ENCODE assay signal across 8 cellular contexts in the genomic region with DNA sequence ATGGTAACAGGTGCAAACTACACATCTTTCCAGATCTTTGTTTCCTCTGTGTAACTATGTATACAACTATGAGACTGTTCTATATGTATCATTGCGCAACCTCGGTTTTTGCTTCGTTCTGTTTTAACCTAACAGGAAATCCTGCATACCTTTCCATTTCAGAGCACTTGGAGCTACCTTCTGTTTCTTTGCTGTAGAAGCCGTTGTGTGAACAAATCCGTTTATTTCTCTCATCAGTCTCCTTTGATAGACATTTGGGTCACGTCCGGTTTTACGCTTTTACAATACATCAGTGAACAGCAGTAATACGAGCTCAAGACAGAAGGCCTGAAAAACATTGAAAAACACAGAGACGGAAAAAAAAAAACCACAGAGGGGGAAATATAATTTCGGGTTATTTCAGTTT. TPM values are rescaled to one million over a fixed set of nuclear protein-coding genes. Genes with fewer than 3 reads are reported as not detected.
A peak's percentile ranks its signal among the peaks of the same experiment; 100 is the strongest.
DNase-seq lines count a peak whose midpoint lies in the region; ATAC-seq, FAIRE-seq and TF ChIP-seq lines count a peak whose summit lies in the region.

No MANE protein-coding gene starts in this region.

- H3K9ac ChIP-seq in ES-I3 (ENCODE audit: low read depth, low read length) = peak overlapping the region; percentile 87

- peak overlapping the region; percentile 95 for H3K4me3 Mint-ChIP-seq in neural crest cell

- H3K9me3 ChIP-seq in A673 (ENCODE audit: low read depth, low read length, poor library complexity, severe bottlenecking) (no peaks in the 10 kb centered on the region), ES-I3 (ENCODE audit: control insufficient read depth, insufficient read depth, low read length) (no peaks in the 10 kb centered on the region)

- no peaks in the 10 kb centered on the region for H3K27me3 ChIP-seq in A673 (replicated peaks; ENCODE audit: insufficient read depth, low read depth, low read length, poor library complexity)

- H3K4me1 Mint-ChIP-seq in neural crest cell = peaks cover 33% of the 10 kb centered on the region

- POLR2A ChIA-PET in A673 (lab: Charles Lee; ENCODE audit: low non-redundant PET) = interaction anchor here (0.7 kb wide), 1 partner anchor 197 kb away, joined by 3 read pairs; no protein-coding TSS in a partner anchor

- H3K36me3 Mint-ChIP-seq in neural crest cell (ENCODE audit: low read depth) = no peaks in the 10 kb centered on the region

- peak; percentile 43 for DNase-seq in A673 (ENCODE audit: low spot score)
- peak; percentile 55 for DNase-seq in RCC 7860 (ENCODE audit: low spot score)
- DNase-seq in effector CD4-positive, alpha-beta T cell = peak; percentile 51
- DNase-seq in neural crest cell (ENCODE audit: low read depth, low spot score) = no peak
- no peak for DNase-seq in head of caudate nucleus
- DNase-seq in NCI-H187 treated with DMSO at 0.1 percent for 48 hours (lab: John Stamatoyannopoulos, UW) = no peak

- H3K9me3 Mint-ChIP-seq in neural crest cell = no peaks in the 10 kb centered on the region

- CTCF ChIA-PET in A673 (lab: Charles Lee) = no interaction called here

- H3K36me3 ChIP-seq in A673 (ENCODE audit: insufficient read depth, low read length, poor library complexity, severe bottlenecking) (no peaks in the 10 kb centered on the region), ES-I3 (ENCODE audit: insufficient read depth, low read length) (no peaks in the 10 kb centered on the region; the same call in none of the 2 replicates)

- H3K4me1 ChIP-seq in A673 (ENCODE audit: insufficient read depth, low read length, poor library complexity, severe bottlenecking) = peaks cover 35% of the 10 kb centered on the region
- H3K4me1 ChIP-seq in ES-I3 (ENCODE audit: insufficient read depth, low read length) = peaks cover 23% of the 10 kb centered on the region

- no peak for TF ChIP-seq CTCF in A673 (conservative IDR thresholded peaks at IDR 0.05; ENCODE audit: low read depth, low read length)
- TF ChIP-seq CTCF in neural crest cell (conservative IDR thresholded peaks at IDR 0.05) = no peak

- no peak for ATAC-seq in HG03159 (IDR thresholded peaks at IDR 0.05; ENCODE audit: unreplicated experiment)

- intact Hi-C loops in A673 (cut with micrococcal nuclease; ENCODE audit: unreplicated experiment) = loop anchor here (10.0 kb wide), 1 partner anchor 268 kb away; no protein-coding TSS in a partner anchor
- intact Hi-C loops in head of caudate nucleus (cut with DNase I) = loop anchor here (5.0 kb wide), 2 partner anchors 81 to 261 kb away; a partner anchor contains a TSS

- no peak for FAIRE-seq in RCC 7860 (lab: Jason Lieb, UNC)

- H3K4me3 ChIP-seq in A673 (ENCODE audit: low read depth, low read length, poor library complexity, severe bottlenecking) = peak overlapping the region; percentile 57

- BruUV-seq in A673 (replicated peaks; lab: Mats Ljungman, UMichigan) = TSS peak; percentile 88

- peak overlapping the region; percentile 61 for H3K27ac ChIP-seq in A673 (ENCODE audit: low read depth, low read length, poor library complexity, severe bottlenecking)

- H3K27ac Mint-ChIP-seq in neural crest cell (ENCODE audit: unreplicated experiment) = peak overlapping the region; percentile 51

- no peaks in the 10 kb centered on the region for H3K27me3 Mint-ChIP-seq in neural crest cell (ENCODE audit: low read depth)

RNA-seq across cellular contexts. Expression of a gene that starts 10.5 kb away (rescaled TPM):
- total RNA-seq in A673 (2021) (144 and 158 TPM in 2 replicates), neural crest cell (125 and 127 TPM in 2 replicates)

RNA-seq across cellular contexts. Expression of a gene that starts 12.9 kb away (rescaled TPM):
- 15.7 and 19.8 TPM in 2 replicates for total RNA-seq in A673 (2021)
- 20.2 and 20.6 TPM in 2 replicates for total RNA-seq in neural crest cell

RNA-seq across cellular contexts. Expression of a gene that starts 13.6 kb away (rescaled TPM):
- total RNA-seq in A673 (2021) (134 and 135 TPM in 2 replicates), neural crest cell (132 and 138 TPM in 2 replicates)

Comparison
In these comparisons a context has a peak if more than half of its experiments do, and no peak if none do; other contexts are left out.
1. DNase-seq: peak in A673 (single experiment), RCC 7860 (single experiment) and effector CD4-positive, alpha-beta T cell (single experiment); none in neural crest cell (single experiment), head of caudate nucleus (0 of 42) and NCI-H187 treated with DMSO at 0.1 percent for 48 hours (single experiment).